24 cellular contexts compared by ENCODE assay signal in the genomic region with DNA sequence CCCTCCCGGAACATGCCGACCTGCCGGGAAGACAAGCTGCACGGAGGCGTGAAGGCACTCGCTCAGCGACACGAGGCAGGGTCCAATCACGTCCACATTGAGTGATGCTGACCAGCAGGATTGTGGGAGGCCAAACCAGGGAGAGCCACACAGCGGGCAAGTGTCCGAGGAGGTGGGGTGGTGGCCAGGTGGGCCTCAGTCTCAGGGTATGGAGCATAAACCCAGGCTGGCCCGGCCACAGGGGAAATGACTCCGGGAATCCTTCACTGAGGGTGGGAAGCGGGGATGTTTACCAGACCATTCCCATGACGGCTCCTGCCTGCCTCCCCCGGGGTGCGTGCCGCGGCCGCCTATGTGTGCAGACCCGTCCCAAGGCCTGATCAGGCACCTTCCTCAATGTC.
A peak's percentile ranks its signal among the peaks of the same experiment; 100 is the strongest.
DNase-seq lines count a peak whose midpoint lies in the region; ATAC-seq and TF ChIP-seq lines count a peak whose summit lies in the region.
"Had no signal": no experiment of that assay in that cellular context is flagged by ENCODE, and none has a peak within 500 bp of the region (broad histone marks: within the 10 kb centered on the region; RNA-seq: fewer than 3 reads in every experiment).

No MANE protein-coding gene starts in this region.

- intact Hi-C loops in Right ventricle myocardium inferior (cut with DNase I) (no loop called here), Right ventricle myocardium superior (cut with DNase I) (no loop called here), lower lobe of right lung (cut with DNase I) (no loop called here), tibial artery (cut with DNase I; ENCODE audit: low total_unique reads) (no loop called here)

- no peak overlapping the region for H3K27ac ChIP-seq in RWPE2 (ENCODE audit: poor library complexity, severe bottlenecking)
- H3K27ac ChIP-seq in lower lobe of right lung: no peak overlapping the region
- H3K27ac ChIP-seq in tibial artery: no peak overlapping the region
- H3K27ac ChIP-seq: testis, uterus had no signal

- H3K4me1 ChIP-seq in RWPE2 (ENCODE audit: insufficient read depth, poor library complexity, severe bottlenecking) (no peaks in the 10 kb centered on the region), lower lobe of right lung (no peaks in the 10 kb centered on the region), tibial artery (no peaks in the 10 kb centered on the region)
- H3K4me1 ChIP-seq: BE2C, testis, uterus had no signal

- ATAC-seq in Right ventricle myocardium inferior: no peak
- ATAC-seq in Right ventricle myocardium superior (ENCODE audit: poor library complexity): no peak
- no peak for ATAC-seq in RWPE2 (ENCODE audit: low read depth)
- peak in 1 of 2 donors; percentile 21 for ATAC-seq in lower lobe of right lung
- ATAC-seq: activated CD8-positive, alpha-beta T cell treated with anti-CD3 and anti-CD28 coated beads, Interleukin-2, amount 10 ng/mL, durations not matched to agents 7 days and 5 days; activated T-helper 17 cell treated with anti-CD3 and anti-CD28 coated beads, Interleukin-2, amount 50 U/mL, for 72 hours; stimulated activated naive CD8-positive, alpha-beta T cell treated with anti-CD3 and anti-CD28 coated beads, Interleukin-15, Interleukin-2, amounts not matched to agents 100 U/mL and 50 U/mL, for 24 hours had no signal

- DNase-seq in Right ventricle myocardium inferior (ENCODE audit: missing footprints) (peak; percentile 15), Right ventricle myocardium superior (no peak), RWPE2 (ENCODE audit: low spot score) (peak; percentile 35), lower lobe of right lung (peak; percentile 28), tibial artery (peak; percentile 5 to 56), AG20443 (ENCODE audit: low spot score) (no peak), RPMI8226 (no peak), DMS153 (lab: John Stamatoyannopoulos, UW) (no peak)
- DNase-seq: activated CD4-positive, CD25-positive, alpha-beta regulatory T cell treated with anti-CD3 and anti-CD28 coated beads, Interleukin-2, amount 50 U/mL, for 72 hours; activated CD8-positive, alpha-beta T cell treated with anti-CD3 and anti-CD28 coated beads, Interleukin-2, amount 10 ng/mL, durations not matched to agents 7 days and 5 days; BE2C; caudate nucleus; endodermal cell; KBM-7; NCI-H1092 treated with DMSO at 0.1 percent for 48 hours; NCI-H1694 treated with DMSO at 0.1 percent for 48 hours; occipital lobe; stimulated activated CD4-positive, alpha-beta T cell treated with anti-CD3 and anti-CD28 coated beads, Interleukin-1b, Interleukin-23, amount 100 ng/mL, for 48 hours; stimulated activated naive CD8-positive, alpha-beta T cell treated with anti-CD3 and anti-CD28 coated beads, Interleukin-15, Interleukin-2, amounts not matched to agents 100 U/mL and 50 U/mL, for 24 hours; T-helper 2 cell; testis had no signal

- H3K4me3 ChIP-seq in RWPE2 (ENCODE audit: severe bottlenecking): no peak overlapping the region
- H3K4me3 ChIP-seq in lower lobe of right lung: no peak overlapping the region
- H3K4me3 ChIP-seq in tibial artery: no peak overlapping the region
- H3K4me3 ChIP-seq: smooth muscle cell, testis, uterus had no signal

- H3K36me3 ChIP-seq in RWPE2 (ENCODE audit: low read depth) (no peaks in the 10 kb centered on the region), lower lobe of right lung (no peaks in the 10 kb centered on the region), tibial artery (no peaks in the 10 kb centered on the region)
- H3K36me3 ChIP-seq: BE2C, uterus had no signal

- H3K9me3 ChIP-seq in RWPE2 (ENCODE audit: severe bottlenecking) (no peaks in the 10 kb centered on the region), lower lobe of right lung (no peaks in the 10 kb centered on the region), tibial artery (no peaks in the 10 kb centered on the region)
- H3K9me3 ChIP-seq: BE2C, testis, uterus had no signal

- TF ChIP-seq CTCF in RWPE2 (IDR thresholded peaks at IDR 0.05; ENCODE audit: poor library complexity, severe bottlenecking) (no peak), lower lobe of right lung (IDR thresholded peaks at IDR 0.05) (no peak), tibial artery (IDR thresholded peaks at IDR 0.05) (no peak)

- no peaks in the 10 kb centered on the region for H3K27me3 ChIP-seq in RWPE2 (ENCODE audit: insufficient read depth, poor library complexity, severe bottlenecking)
- H3K27me3 ChIP-seq in lower lobe of right lung (ENCODE audit: low read depth): no peaks in the 10 kb centered on the region
- H3K27me3 ChIP-seq in tibial artery: peaks cover 0 to 39% of the 10 kb centered on the region in 2 donors
- H3K27me3 ChIP-seq: BE2C, testis, uterus had no signal

Comparison
In these comparisons a context has a peak if more than half of its experiments do, and no peak if none do; other contexts are left out.
1. DNase-seq: peak in Right ventricle myocardium inferior (single experiment), RWPE2 (single experiment), lower lobe of right lung (single experiment) and tibial artery (2 of 2); none in Right ventricle myocardium superior (single experiment), AG20443 (single experiment), RPMI8226 (single experiment) and DMS153 (single experiment).